ENCODE assay signal across 27 cellular contexts in the genomic region with DNA sequence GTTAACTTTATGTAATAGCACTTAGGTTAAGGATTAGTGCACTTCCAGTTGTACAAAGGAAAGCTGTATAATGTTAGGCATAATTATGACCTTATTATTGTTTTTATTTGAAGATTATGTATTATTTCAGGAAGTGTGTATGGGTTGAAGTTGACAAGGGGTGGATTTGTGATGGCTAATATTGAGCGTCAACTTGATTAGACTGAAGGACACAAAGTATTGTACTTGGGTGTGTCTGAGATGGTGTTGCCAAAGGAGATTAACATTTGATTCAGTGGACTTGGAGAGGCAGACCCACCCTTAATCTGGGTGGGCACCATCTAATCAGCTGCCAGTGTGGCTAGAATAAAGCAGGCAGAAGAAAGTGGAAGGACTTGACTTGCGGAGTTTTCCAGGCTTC.
"Had no signal": no experiment of that assay in that cellular context is flagged by ENCODE, and none has a peak within 500 bp of the region (broad histone marks: within the 10 kb centered on the region; RNA-seq: fewer than 3 reads in every experiment).

No MANE protein-coding gene starts in this region.

- H3K9me3 ChIP-seq: stomach, suprapubic skin, testis, thoracic aorta, thyroid gland, tibial artery, tibial nerve, transverse colon, upper lobe of left lung, upper lobe of right lung, uterus, vagina had no signal

- H3K27ac ChIP-seq: stomach, suprapubic skin, testis, thoracic aorta, thyroid gland, tibial artery, tibial nerve, upper lobe of left lung, upper lobe of right lung, uterus, vagina had no signal

- H3K4me3 ChIP-seq: stomach, suprapubic skin, testis, thoracic aorta, thyroid gland, tibial artery, tibial nerve, transverse colon, upper lobe of left lung, upper lobe of right lung, uterus, vagina had no signal

- H3K36me3 ChIP-seq: stomach, suprapubic skin, thoracic aorta, thyroid gland, tibial artery, tibial nerve, transverse colon, upper lobe of left lung, upper lobe of right lung, uterus, vagina had no signal

- DNase-seq: stimulated activated CD4-positive, alpha-beta T cell treated with anti-CD3 and anti-CD28 coated beads, Interleukin-2, amount 100 ng/mL, for 48 hours; stimulated activated CD4-positive, alpha-beta T cell treated with anti-CD3 and anti-CD28 coated beads, Interleukin-4, amount 100 ng/mL, for 1 hour; stimulated activated CD4-positive, alpha-beta T cell treated with anti-CD3 and anti-CD28 coated beads, Interleukin-4, amount 100 ng/mL, for 24 hours; stimulated activated CD4-positive, alpha-beta T cell treated with anti-CD3 and anti-CD28 coated beads, Interleukin-4, amount 100 ng/mL, for 4 hours; stimulated activated CD8-positive, alpha-beta memory T cell treated with anti-CD3 and anti-CD28 coated beads, Interleukin-4, amount 100 ng/mL, for 48 hours; stimulated activated naive B cell treated with anti-CD40 and anti-IgM and Interleukin-4, amounts not matched to agents 10 μg/mL and 1 μg/mL and 100 μg/mL, for 72 hours; stimulated activated naive CD4-positive, alpha-beta T cell; stimulated activated naive CD4-positive, alpha-beta T cell treated with Interleukin-2 at 50 U/mL for 16 hours; stimulated activated naive CD8-positive, alpha-beta T cell treated with anti-CD3 and anti-CD28 coated beads, Interleukin-15, amount 100 ng/mL, for 72 hours; stimulated activated naive CD8-positive, alpha-beta T cell treated with anti-CD3 and anti-CD28 coated beads, Interleukin-15, Interleukin-2, amounts not matched to agents 100 U/mL and 50 U/mL, for 24 hours; stomach; substantia nigra; testis; thyroid gland; tibial artery; transverse colon; trophoblast cell; upper lobe of left lung; upper lobe of right lung; uterus had no signal

- H3K4me1 ChIP-seq: stomach, suprapubic skin, testis, thyroid gland, tibial artery, tibial nerve, upper lobe of left lung, upper lobe of right lung, uterus, vagina had no signal

- H3K27me3 ChIP-seq: stomach, suprapubic skin, testis, thyroid gland, tibial artery, tibial nerve, transverse colon, upper lobe of left lung, upper lobe of right lung, uterus, vagina had no signal

- FAIRE-seq: urothelium cell line had no signal

- ATAC-seq: stimulated activated effector memory CD8-positive, alpha-beta T cell treated with anti-CD3 and anti-CD28 coated beads, Interleukin-12 subunit alpha, Interleukin-12 subunit beta, amount 100 ng/mL, for 72 hours; stimulated activated memory B cell treated with anti-CD40 and anti-IgM and Interleukin-4, amounts not matched to agents 10 μg/mL and 1 μg/mL and 100 μg/mL, for 72 hours; stimulated activated naive B cell treated with anti-CD40 and anti-IgM and Interleukin-4, amounts not matched to agents 10 μg/mL and 1 μg/mL and 100 μg/mL, for 72 hours; stimulated activated naive CD8-positive, alpha-beta T cell treated with anti-CD3 and anti-CD28 coated beads, Interleukin-15, amount 100 ng/mL, for 72 hours; stimulated activated naive CD8-positive, alpha-beta T cell treated with anti-CD3 and anti-CD28 coated beads, Interleukin-15, Interleukin-2, amounts not matched to agents 100 U/mL and 50 U/mL, for 24 hours; upper lobe of right lung had no signal
